8 cellular contexts compared by ENCODE assay signal in genomic region chr15:65077981-65078352, GRCh38. TPM values are rescaled to one million over a fixed set of nuclear protein-coding genes. Genes with fewer than 3 reads are reported as not detected.
A peak's percentile ranks its signal among the peaks of the same experiment; 100 is the strongest.
DNase-seq lines count a peak whose midpoint lies in the region; ATAC-seq, FAIRE-seq and TF ChIP-seq lines count a peak whose summit lies in the region.

No MANE protein-coding gene starts in this region.

- no peak overlapping the region for H2BK120ac ChIP-seq in mesenchymal stem cell (ENCODE audit: low read depth, low read length)

- H3K4me2 ChIP-seq in keratinocyte (ENCODE audit: control insufficient read depth, extremely low read depth, insufficient read depth, low read depth, low read length) (no peak overlapping the region), mesenchymal stem cell (ENCODE audit: low read length, poor library complexity, severe bottlenecking) (no peak overlapping the region)

- H3K9me1 ChIP-seq in keratinocyte (ENCODE audit: control insufficient read depth, extremely low read depth, insufficient read depth, low read length), result no peaks in the 10 kb centered on the region

- 40% methylated on average over 24 of the region's 24 CpGs for WGBS in mesenchymal stem cell

- H3K4me1 ChIP-seq in RWPE2 (ENCODE audit: insufficient read depth, poor library complexity, severe bottlenecking), result no peaks in the 10 kb centered on the region
- peaks cover 24 to 46% of the 10 kb centered on the region in 2 donors for H3K4me1 ChIP-seq in ascending aorta
- H3K4me1 ChIP-seq in keratinocyte (ENCODE audit: control insufficient read depth, extremely low read depth, insufficient read depth, low read length), result no peaks in the 10 kb centered on the region
- H3K4me1 ChIP-seq in mesenchymal stem cell (ENCODE audit: control insufficient read depth, insufficient read depth, low read depth, low read length), result peaks cover 8% of the 10 kb centered on the region

- no peaks in the 10 kb centered on the region for H3K79me2 ChIP-seq in keratinocyte (ENCODE audit: control insufficient read depth, insufficient read depth, low read length)

- ATAC-seq in RWPE2 (ENCODE audit: low read depth), result 0 out of 3 replicates have a peak, but pooled peaks have one; percentile 15
- no peak for ATAC-seq in GM18861 (IDR thresholded peaks at IDR 0.05; ENCODE audit: unreplicated experiment)

- no peak overlapping the region for H3K14ac ChIP-seq in mesenchymal stem cell (ENCODE audit: low read length in 2 of 2)

- H3K9me3 ChIP-seq in RWPE2 (ENCODE audit: severe bottlenecking) (no peaks in the 10 kb centered on the region), ascending aorta (no peaks in the 10 kb centered on the region), keratinocyte (ENCODE audit: control insufficient read depth, low read depth, low read length) (no peaks in the 10 kb centered on the region), mesenchymal stem cell (ENCODE audit: control insufficient read depth, low read length) (no peaks in the 10 kb centered on the region)

- H4K20me1 ChIP-seq in keratinocyte (ENCODE audit: control insufficient read depth, extremely low read depth, insufficient read depth, low read length), result peaks cover 3% of the 10 kb centered on the region

- H3K18ac ChIP-seq in mesenchymal stem cell (ENCODE audit: low read depth in 1 of 2, low read length in 2 of 2), result no peak overlapping the region

- no peak overlapping the region for H2BK15ac ChIP-seq in mesenchymal stem cell (ENCODE audit: low read depth, poor library complexity, severe bottlenecking)

- H3K4me3 ChIP-seq in RWPE2 (ENCODE audit: severe bottlenecking) (no peak overlapping the region), ascending aorta (peak overlapping the region in 1 of 2 donors; percentile 38), keratinocyte (ENCODE audit: control insufficient read depth in 2 of 3, extremely low read depth in 1 of 3, insufficient read depth in 2 of 3, low read depth in 1 of 3, low read length in 3 of 3) (no peak overlapping the region), mesenchymal stem cell (ENCODE audit: insufficient read depth in 1 of 2, low read depth in 1 of 2, low read length in 2 of 2) (no peak overlapping the region)

- H2BK12ac ChIP-seq in mesenchymal stem cell (ENCODE audit: low read length in 2 of 2), result no peak overlapping the region

- H4K8ac ChIP-seq in mesenchymal stem cell (ENCODE audit: low read length), result no peak overlapping the region

- H3K27me3 ChIP-seq in RWPE2 (ENCODE audit: insufficient read depth, poor library complexity, severe bottlenecking), result peaks cover 15% of the 10 kb centered on the region
- H3K27me3 ChIP-seq in ascending aorta, result no peaks in the 10 kb centered on the region
- H3K27me3 ChIP-seq in keratinocyte (ENCODE audit: control insufficient read depth, extremely low read depth, insufficient read depth, low read length), result peaks cover 26% of the 10 kb centered on the region
- H3K27me3 ChIP-seq in mesenchymal stem cell (ENCODE audit: control insufficient read depth in 1 of 2, insufficient read depth in 1 of 2, low read length in 2 of 2), result peaks cover 46 to 61% of the 10 kb centered on the region in 2 experiments

- no peak overlapping the region for H2BK5ac ChIP-seq in mesenchymal stem cell (ENCODE audit: low read depth, low read length, poor library complexity, severe bottlenecking)

- DNase-seq in RWPE2 (ENCODE audit: low spot score) (no peak), ascending aorta (ENCODE audit: low spot score in 2 of 2) (no peak), keratinocyte (ENCODE audit: low read depth, low spot score) (no peak), mesenchymal stem cell (no peak), SW 1271 (lab: John Stamatoyannopoulos, UW) (no peak)
- DNase-seq in stimulated activated CD4-positive, alpha-beta T cell treated with anti-CD3 and anti-CD28 coated beads, Interleukin-4, amount 100 ng/mL, for 4 hours, result peak; percentile 38 to 58

- dilution Hi-C loops in keratinocyte (cut with MboI; ENCODE audit: extremely low pct_ligation_motif_present, low sequenced_read_pairs), result no loop called here

- H3K23ac ChIP-seq in mesenchymal stem cell (ENCODE audit: low read length in 2 of 2), result no peak overlapping the region

- no peak overlapping the region for H3K9ac ChIP-seq in keratinocyte (ENCODE audit: control insufficient read depth, extremely low read depth, insufficient read depth, low read length)
- H3K9ac ChIP-seq in mesenchymal stem cell (ENCODE audit: low read length), result no peak overlapping the region

- intact Hi-C loops in ascending aorta (cut with DNase I), result no loop called here

- H3K27ac ChIP-seq in C4-2B, result no peak overlapping the region
- no peak overlapping the region for H3K27ac ChIP-seq in RWPE2 (ENCODE audit: poor library complexity, severe bottlenecking)
- H3K27ac ChIP-seq in ascending aorta, result peak overlapping the region; percentile 69 to 81
- no peak overlapping the region for H3K27ac ChIP-seq in keratinocyte (ENCODE audit: control insufficient read depth, insufficient read depth, low read length)
- H3K27ac ChIP-seq in mesenchymal stem cell (ENCODE audit: low read length, poor library complexity, severe bottlenecking), result no peak overlapping the region

- no peak overlapping the region for H2AK5ac ChIP-seq in mesenchymal stem cell (ENCODE audit: low read length, severe bottlenecking)

- H2AFZ ChIP-seq in keratinocyte (ENCODE audit: control insufficient read depth, low read length) (no peak overlapping the region), mesenchymal stem cell (ENCODE audit: low read depth, low read length) (no peak overlapping the region)

- no peak for FAIRE-seq in keratinocyte (lab: Jason Lieb, UNC)

- H3K36me3 ChIP-seq in RWPE2 (ENCODE audit: low read depth) (no peaks in the 10 kb centered on the region), ascending aorta (no peaks in the 10 kb centered on the region), keratinocyte (ENCODE audit: control insufficient read depth in 2 of 2, extremely low read depth in 1 of 2, insufficient read depth in 2 of 2, low read length in 2 of 2) (no peaks in the 10 kb centered on the region), mesenchymal stem cell (ENCODE audit: control insufficient read depth in 1 of 2, insufficient read depth in 2 of 2, low read depth in 1 of 2, low read length in 2 of 2) (no peaks in the 10 kb centered on the region)

- H3K4ac ChIP-seq in mesenchymal stem cell (ENCODE audit: low read depth in 1 of 2, low read length in 2 of 2), result no peak overlapping the region

- peak; percentile 77 for TF ChIP-seq CTCF in C4-2B (conservative IDR thresholded peaks at IDR 0.05)
- TF ChIP-seq CTCF in RWPE2 (IDR thresholded peaks at IDR 0.05; ENCODE audit: poor library complexity, severe bottlenecking), result peak; percentile 7
- peak; percentile 44 to 57 (median 57) for TF ChIP-seq CTCF in ascending aorta (IDR thresholded peaks at IDR 0.05)
- TF ChIP-seq CTCF in keratinocyte (optimal IDR thresholded peaks at IDR 0.05 in 1 of 3, IDR thresholded peaks at IDR 0.05 in 1 of 3, conservative IDR thresholded peaks at IDR 0.05 in 1 of 3; ENCODE audit: extremely low read depth in 1 of 3, insufficient read depth in 2 of 3, low read length in 3 of 3), result peak; percentile 26 to 73 (median 44)

- no peaks in the 10 kb centered on the region for H3K79me1 ChIP-seq in mesenchymal stem cell (replicated peaks; ENCODE audit: low read length, poor library complexity, severe bottlenecking)

- H4K91ac ChIP-seq in mesenchymal stem cell (ENCODE audit: low read length), result no peak overlapping the region

RNA-seq across cellular contexts. Expression of gene KBTBD13, which starts 1.4 kb away (rescaled TPM):
- 0.21 TPM for total RNA-seq in ascending aorta
- polyA plus RNA-seq in keratinocyte, result not detected in 3 replicates
- not detected for polyA plus RNA-seq in keratinocyte (2011; ENCODE audit: low read depth)
- polyA plus RNA-seq in keratinocyte (2011; cell fraction: cytosol; rRNA removed), result not detected in 2 replicates
- polyA plus RNA-seq in keratinocyte (2011; cell fraction: nucleus; rRNA removed), result not detected in 2 replicates
- not detected in 2 replicates for polyA plus RNA-seq in keratinocyte (2012; ENCODE audit: low replicate concordance)
- not detected in 3 replicates for polyA minus RNA-seq in keratinocyte
- not detected for polyA minus RNA-seq in keratinocyte (2011; cell fraction: cytosol; rRNA and poly(A)+ RNA removed)
- not detected in 2 replicates for polyA minus RNA-seq in keratinocyte (2011; cell fraction: nucleus; rRNA and poly(A)+ RNA removed)
- polyA plus RNA-seq in mesenchymal stem cell (2013, experiment 1 of 2), result 0.01 TPM
- polyA plus RNA-seq in mesenchymal stem cell (2013, experiment 2 of 2), result 0.01 TPM

RNA-seq across cellular contexts. Expression of gene RASL12, which starts 10.2 kb away (rescaled TPM):
- total RNA-seq in ascending aorta, result 187 TPM
- not detected in 3 replicates for polyA plus RNA-seq in keratinocyte
- not detected for polyA plus RNA-seq in keratinocyte (2011; ENCODE audit: low read depth)
- polyA plus RNA-seq in keratinocyte (2011; cell fraction: cytosol; rRNA removed), result not detected in 2 replicates
- polyA plus RNA-seq in keratinocyte (2011; cell fraction: nucleus; rRNA removed), result not detected in 2 replicates
- polyA plus RNA-seq in keratinocyte (2012; ENCODE audit: low replicate concordance), result not detected in 2 replicates
- 0.10 TPM in 1 of 3 replicates, not detected in the others for polyA minus RNA-seq in keratinocyte
- not detected for polyA minus RNA-seq in keratinocyte (2011; cell fraction: cytosol; rRNA and poly(A)+ RNA removed)
- not detected in 2 replicates for polyA minus RNA-seq in keratinocyte (2011; cell fraction: nucleus; rRNA and poly(A)+ RNA removed)
- polyA plus RNA-seq in mesenchymal stem cell (2013, experiment 1 of 2), result 3.3 TPM
- 2.9 TPM for polyA plus RNA-seq in mesenchymal stem cell (2013, experiment 2 of 2)

RNA-seq across cellular contexts. Expression of gene SLC51B, which starts 32.8 kb away (rescaled TPM):
- not detected for total RNA-seq in ascending aorta
- not detected in 3 replicates for polyA plus RNA-seq in keratinocyte
- not detected for polyA plus RNA-seq in keratinocyte (2011; ENCODE audit: low read depth)
- not detected in 2 replicates for polyA plus RNA-seq in keratinocyte (2011; cell fraction: cytosol; rRNA removed)
- not detected in 2 replicates for polyA plus RNA-seq in keratinocyte (2011; cell fraction: nucleus; rRNA removed)
- polyA plus RNA-seq in keratinocyte (2012; ENCODE audit: low replicate concordance), result not detected in 2 replicates
- polyA minus RNA-seq in keratinocyte, result not detected in 3 replicates
- not detected for polyA minus RNA-seq in keratinocyte (2011; cell fraction: cytosol; rRNA and poly(A)+ RNA removed)
- not detected in 2 replicates for polyA minus RNA-seq in keratinocyte (2011; cell fraction: nucleus; rRNA and poly(A)+ RNA removed)
- polyA plus RNA-seq in mesenchymal stem cell (2013, experiment 1 of 2), result 0.91 TPM
- polyA plus RNA-seq in mesenchymal stem cell (2013, experiment 2 of 2), result 1.2 TPM

RNA-seq across cellular contexts. Expression of gene UBAP1L, which starts 37.0 kb away (rescaled TPM):
- 10.9 TPM for total RNA-seq in ascending aorta
- 0.27 to 0.85 TPM (median 0.55 TPM) in 3 replicates for polyA plus RNA-seq in keratinocyte
- 1.5 TPM for polyA plus RNA-seq in keratinocyte (2011; ENCODE audit: low read depth)
- 0.02 and 0.04 TPM in 2 replicates for polyA plus RNA-seq in keratinocyte (2011; cell fraction: cytosol; rRNA removed)
- polyA plus RNA-seq in keratinocyte (2011; cell fraction: nucleus; rRNA removed), result 3.3 and 5.0 TPM in 2 replicates
- 0.25 and 1.4 TPM in 2 replicates for polyA plus RNA-seq in keratinocyte (2012; ENCODE audit: low replicate concordance)
- polyA minus RNA-seq in keratinocyte, result 0.75 to 1.7 TPM (median 1.5 TPM) in 3 replicates
- polyA minus RNA-seq in keratinocyte (2011; cell fraction: cytosol; rRNA and poly(A)+ RNA removed), result not detected
- 1.5 and 2.6 TPM in 2 replicates for polyA minus RNA-seq in keratinocyte (2011; cell fraction: nucleus; rRNA and poly(A)+ RNA removed)
- polyA plus RNA-seq in mesenchymal stem cell (2013, experiment 1 of 2), result 0.64 TPM
- 0.53 TPM for polyA plus RNA-seq in mesenchymal stem cell (2013, experiment 2 of 2)

RNA-seq across cellular contexts. Expression of gene MTFMT, which starts 48.5 kb away (rescaled TPM):
- total RNA-seq in ascending aorta, result 54.7 TPM
- polyA plus RNA-seq in keratinocyte, result 15.9 to 21.0 TPM (median 17.3 TPM) in 3 replicates
- 7.3 TPM for polyA plus RNA-seq in keratinocyte (2011; ENCODE audit: low read depth)
- 13.2 and 19.4 TPM in 2 replicates for polyA plus RNA-seq in keratinocyte (2011; cell fraction: cytosol; rRNA removed)
- 10.6 and 11.0 TPM in 2 replicates for polyA plus RNA-seq in keratinocyte (2011; cell fraction: nucleus; rRNA removed)
- polyA plus RNA-seq in keratinocyte (2012; ENCODE audit: low replicate concordance), result 9.0 and 13.8 TPM in 2 replicates
- 4.0 to 8.8 TPM (median 8.2 TPM) in 3 replicates for polyA minus RNA-seq in keratinocyte
- 11.7 TPM for polyA minus RNA-seq in keratinocyte (2011; cell fraction: cytosol; rRNA and poly(A)+ RNA removed)
- polyA minus RNA-seq in keratinocyte (2011; cell fraction: nucleus; rRNA and poly(A)+ RNA removed), result 4.9 and 7.8 TPM in 2 replicates
- polyA plus RNA-seq in mesenchymal stem cell (2013, experiment 1 of 2), result 10.6 TPM
- polyA plus RNA-seq in mesenchymal stem cell (2013, experiment 2 of 2), result 10.0 TPM

Comparison
In these comparisons a context has a peak if more than half of its experiments do, and no peak if none do; other contexts are left out.
1. H3K27ac ChIP-seq: peak in ascending aorta (2 of 2); none in C4-2B (single experiment), RWPE2 (single experiment), keratinocyte (single experiment) and mesenchymal stem cell (single experiment).
2. CTCF ChIP-seq: peak in every context shown above with its lines; median percentile 77 in C4-2B; 57 in ascending aorta; 44 in keratinocyte; 7 in RWPE2.
3. DNase-seq: peak in stimulated activated CD4-positive, alpha-beta T cell treated with anti-CD3 and anti-CD28 coated beads, Interleukin-4, amount 100 ng/mL, for 4 hours (2 of 2); none in RWPE2 (single experiment), ascending aorta (0 of 2), keratinocyte (single experiment), mesenchymal stem cell (single experiment) and SW 1271 (0 of 2).